22 cellular contexts compared by ENCODE assay signal in the genomic region with DNA sequence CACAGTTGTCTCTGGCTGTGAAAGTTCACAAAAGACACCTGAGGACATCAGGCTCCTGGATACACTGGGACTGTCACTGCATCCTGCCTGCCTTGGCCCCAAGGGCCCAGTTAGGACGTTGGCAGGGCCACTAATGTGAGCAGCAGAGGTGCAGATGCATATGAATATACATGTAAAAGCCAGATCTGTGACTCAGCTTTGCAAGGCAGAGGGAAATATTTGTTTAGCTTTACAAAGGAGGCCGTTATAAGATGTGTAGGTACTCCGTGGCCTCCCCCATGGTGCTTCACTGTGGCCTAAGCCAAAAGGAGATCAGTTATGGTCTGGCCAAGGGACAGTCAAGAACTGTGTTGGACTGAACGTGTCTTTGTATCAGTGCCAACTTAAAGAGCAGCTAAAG. TPM values are rescaled to one million over a fixed set of nuclear protein-coding genes. Genes with fewer than 3 reads are reported as not detected.
DNase-seq lines count a peak whose midpoint lies in the region; ATAC-seq and TF ChIP-seq lines count a peak whose summit lies in the region.
"Had no signal": no experiment of that assay in that cellular context is flagged by ENCODE, and none has a peak within 500 bp of the region (broad histone marks: within the 10 kb centered on the region; RNA-seq: fewer than 3 reads in every experiment).

No MANE protein-coding gene starts in this region.

- peaks cover 35% of the 10 kb centered on the region for H3K36me3 Mint-ChIP-seq in T-cell

- H3K4me1 ChIP-seq in neutrophil (ENCODE audit: control insufficient read depth in 1 of 2, insufficient read depth in 1 of 2, low read depth in 1 of 2, low read length in 1 of 2): peaks cover 64 to 69% of the 10 kb centered on the region in 2 experiments
- H3K4me1 ChIP-seq in left ventricle myocardium inferior: peaks cover 47% of the 10 kb centered on the region
- no peaks in the 10 kb centered on the region for H3K4me1 ChIP-seq in breast epithelium

- H3K4me3 ChIP-seq in neutrophil (ENCODE audit: low read depth in 1 of 2, low read length in 1 of 2): no peak overlapping the region
- H3K4me3 ChIP-seq in left ventricle myocardium inferior: no peak overlapping the region
- no peak overlapping the region for H3K4me3 ChIP-seq in breast epithelium
- H3K4me3 ChIP-seq: BLaER1 treated with 17β-estradiol and CSF1 and Interleukin-3, amounts not matched to agents 10 nM and 100 nM; GM23338; K562; Peyer's patch; SK-N-MC had no signal

- peak overlapping the region; percentile 28 for H3K27ac ChIP-seq in epithelial cell of prostate
- peak overlapping the region; percentile 81 for H3K27ac ChIP-seq in neutrophil
- no peak overlapping the region for H3K27ac ChIP-seq in left ventricle myocardium inferior (replicated peaks)
- H3K27ac ChIP-seq in breast epithelium: no peak overlapping the region
- H3K27ac ChIP-seq: BLaER1 treated with 17β-estradiol and CSF1 and Interleukin-3, amounts not matched to agents 10 nM and 100 nM; Peyer's patch; SK-N-MC had no signal

- no peak overlapping the region for H3K27ac Mint-ChIP-seq in T-cell
- H3K27ac Mint-ChIP-seq: CD4-positive, alpha-beta T cell; GM23338; H9 had no signal

- no peaks in the 10 kb centered on the region for H3K9me3 ChIP-seq in neutrophil
- H3K9me3 ChIP-seq in left ventricle myocardium inferior (replicated peaks): no peaks in the 10 kb centered on the region
- H3K9me3 ChIP-seq in breast epithelium: no peaks in the 10 kb centered on the region
- H3K9me3 ChIP-seq: BLaER1 treated with 17β-estradiol and CSF1 and Interleukin-3, amounts not matched to agents 10 nM and 100 nM; Peyer's patch had no signal

- H3K9me3 Mint-ChIP-seq in T-cell: no peaks in the 10 kb centered on the region
- H3K9me3 Mint-ChIP-seq: CD4-positive, alpha-beta T cell; GM23338; H9 had no signal

- POLR2A ChIA-PET in T-cell (lab: Charles Lee): no interaction called here

- H3K36me3 ChIP-seq in neutrophil (no peaks in the 10 kb centered on the region), left ventricle myocardium inferior (peaks cover 6% of the 10 kb centered on the region), breast epithelium (no peaks in the 10 kb centered on the region)
- H3K36me3 ChIP-seq: Peyer's patch had no signal

- CTCF ChIA-PET in T-cell (lab: Charles Lee): no interaction called here

- intact Hi-C loops in left ventricle myocardium inferior (cut with micrococcal nuclease) (no loop called here), breast epithelium (cut with DNase I; ENCODE audit: low total_unique reads) (no loop called here)

- H3K27me3 ChIP-seq in neutrophil (no peaks in the 10 kb centered on the region), left ventricle myocardium inferior (ENCODE audit: low read depth) (no peaks in the 10 kb centered on the region), breast epithelium (no peaks in the 10 kb centered on the region)
- H3K27me3 ChIP-seq: BLaER1 treated with 17β-estradiol and CSF1 and Interleukin-3, amounts not matched to agents 10 nM and 100 nM; Peyer's patch had no signal

- ATAC-seq in T-cell (replicated peaks in 1 of 4): no peak
- ATAC-seq: GM23338, HepG2, K562 had no signal

- peaks cover 0 to 3% (median 0%) of the 10 kb centered on the region in 3 donors for H3K4me1 Mint-ChIP-seq in T-cell

- no peak for TF ChIP-seq POLR2A in breast epithelium (IDR thresholded peaks at IDR 0.05)

- H3K4me3 Mint-ChIP-seq in T-cell: no peak overlapping the region
- H3K4me3 Mint-ChIP-seq: CD4-positive, alpha-beta T cell; GM23338; H9 had no signal

- no peaks in the 10 kb centered on the region for H3K27me3 Mint-ChIP-seq in T-cell
- H3K27me3 Mint-ChIP-seq: CD4-positive, alpha-beta T cell had no signal

- TF ChIP-seq CTCF in neutrophil (IDR thresholded peaks at IDR 0.05) (no peak), left ventricle myocardium inferior (IDR thresholded peaks at IDR 0.05; ENCODE audit: borderline replicate concordance) (no peak), breast epithelium (IDR thresholded peaks at IDR 0.05) (no peak)

- DNase-seq in NCI-H2029 (lab: John Stamatoyannopoulos, UW) (peak; percentile 20), NCI-H2029 treated with DMSO at 0.1 percent for 48 hours (lab: John Stamatoyannopoulos, UW) (no peak), NCI-H69 (lab: John Stamatoyannopoulos, UW) (peak; percentile 17), epithelial cell of prostate (ENCODE audit: low read depth, low spot score) (no peak), left ventricle myocardium inferior (no peak), breast epithelium (ENCODE audit: low spot score in 2 of 2) (no peak), T-cell (no peak)
- DNase-seq: CD4-positive, alpha-beta T cell; H9; NCI-H1092 treated with DMSO at 0.1 percent for 48 hours; NCI-H1436; NCI-H187 treated with DMSO at 0.1 percent for 48 hours; NCI-H2227 treated with DMSO at 0.1 percent for 48 hours; NCI-H526 treated with DMSO at 0.1 percent for 48 hours; Peyer's patch; SIG-M5 had no signal

RNA-seq across cellular contexts. Expression of a gene that starts 4.1 kb away (rescaled TPM):
- total RNA-seq in left ventricle myocardium inferior: 0.49 TPM
- 10 to 100 TPM in 2 of 3 donors, 1 to 10 TPM in 1; 4.0 to 28.8 (median 22.2) TPM for total RNA-seq in breast epithelium
- total RNA-seq in T-cell: 10 to 100 TPM in 1 of 5 donors, 1 to 10 TPM in 4; 5.4 to 10.6 (median 5.7) TPM

RNA-seq across cellular contexts. Expression of a gene that starts 39.3 kb away (rescaled TPM):
- total RNA-seq in left ventricle myocardium inferior (6.1 TPM), breast epithelium (10 to 100 TPM in 2 of 3 donors, 1 to 10 TPM in 1; 8.2 to 14.4 (median 13.8) TPM), T-cell (1 to 10 TPM; 2.6 to 6.9 (median 3.9) TPM)

Comparison
In these comparisons a context has a peak if more than half of its experiments do, and no peak if none do; other contexts are left out.
1. DNase-seq: peak in NCI-H2029 (single experiment) and NCI-H69 (single experiment); none in NCI-H2029 treated with DMSO at 0.1 percent for 48 hours (single experiment), epithelial cell of prostate (single experiment), left ventricle myocardium inferior (single experiment), breast epithelium (0 of 2) and T-cell (0 of 34).
2. H3K27ac ChIP-seq: peak in epithelial cell of prostate (single experiment) and neutrophil (single experiment); none in left ventricle myocardium inferior (single experiment) and breast epithelium (0 of 2).